1 cellular context compared by ENCODE assay signal in the genomic region with DNA sequence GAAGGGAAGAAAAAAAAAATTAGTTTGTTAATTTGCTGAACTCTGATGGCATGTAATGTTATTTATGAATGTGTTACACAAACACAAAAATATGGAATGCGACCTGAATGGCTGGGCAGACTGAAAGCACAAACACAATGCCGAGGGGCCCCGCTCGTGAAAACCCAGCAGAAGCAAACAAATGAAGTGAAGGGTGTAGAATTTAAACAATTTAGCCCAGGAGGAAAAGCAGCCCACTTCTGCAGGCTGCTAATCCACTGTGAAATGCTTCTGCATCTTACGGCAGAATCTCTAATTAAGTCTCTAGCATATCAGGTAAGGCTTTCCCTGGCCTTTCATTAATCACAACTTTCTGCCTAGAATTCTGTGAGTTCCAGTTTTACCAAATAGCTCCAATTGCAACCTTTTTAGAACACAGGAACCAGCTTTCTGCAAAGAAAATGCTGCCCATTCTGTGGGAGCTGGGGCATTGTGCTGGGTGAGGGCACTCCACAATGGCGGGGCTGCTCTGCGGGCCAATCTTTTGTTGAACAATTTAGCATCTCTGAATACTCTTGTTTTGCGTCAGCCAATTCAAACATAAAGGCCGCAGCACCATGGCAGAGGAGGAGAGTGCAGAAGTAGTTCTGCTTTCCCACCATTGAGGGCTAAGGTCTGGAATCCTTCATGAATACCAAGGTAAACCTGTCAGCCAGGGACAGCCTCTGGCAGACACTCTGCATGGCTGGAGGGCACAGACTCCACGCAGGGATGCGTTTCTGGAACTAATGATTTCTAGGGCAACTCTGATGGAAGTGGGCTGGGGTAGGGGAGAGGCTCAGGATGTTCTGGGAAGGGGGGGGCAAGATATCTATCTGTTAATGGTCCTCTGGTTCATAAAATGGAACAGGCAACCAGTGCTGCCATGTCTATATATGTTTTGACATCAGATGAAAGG.
TF ChIP-seq lines count a peak whose summit lies in the region.

No MANE protein-coding gene starts in this region.

TF ChIP-seq in IMR-90, 13 proteins besides CTCF, POLR2A, EP300 and RAD21:
- TF ChIP-seq RCOR1 (IDR thresholded peaks at IDR 0.05; ENCODE audit: insufficient replicate concordance, low read length) (no peak), MAFK (IDR thresholded peaks at IDR 0.05; ENCODE audit: low read depth, low read length) (no peak), CHD1 (IDR thresholded peaks at IDR 0.05; ENCODE audit: low read depth, low read length) (no peak), CEBPB (IDR thresholded peaks at IDR 0.05; ENCODE audit: low read depth, low read length) (no peak), BHLHE40 (IDR thresholded peaks at IDR 0.05; ENCODE audit: low read depth, low read length) (no peak), USF2 (IDR thresholded peaks at IDR 0.05; ENCODE audit: low read depth, low read length) (no peak), FOS (IDR thresholded peaks at IDR 0.05; ENCODE audit: low read depth, low read length) (no peak), RFX5 (IDR thresholded peaks at IDR 0.05; ENCODE audit: low read depth, low read length) (no peak)
- TF ChIP-seq, protein P1, sequence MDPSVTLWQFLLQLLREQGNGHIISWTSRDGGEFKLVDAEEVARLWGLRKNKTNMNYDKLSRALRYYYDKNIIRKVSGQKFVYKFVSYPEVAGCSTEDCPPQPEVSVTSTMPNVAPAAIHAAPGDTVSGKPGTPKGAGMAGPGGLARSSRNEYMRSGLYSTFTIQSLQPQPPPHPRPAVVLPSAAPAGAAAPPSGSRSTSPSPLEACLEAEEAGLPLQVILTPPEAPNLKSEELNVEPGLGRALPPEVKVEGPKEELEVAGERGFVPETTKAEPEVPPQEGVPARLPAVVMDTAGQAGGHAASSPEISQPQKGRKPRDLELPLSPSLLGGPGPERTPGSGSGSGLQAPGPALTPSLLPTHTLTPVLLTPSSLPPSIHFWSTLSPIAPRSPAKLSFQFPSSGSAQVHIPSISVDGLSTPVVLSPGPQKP (IDR thresholded peaks at IDR 0.05; ENCODE audit: borderline replicate concordance, low read depth, low read length): no peak
